Comparison of ENCODE assay signal across 25 cellular contexts in genomic region chr6:33923857-33924514, GRCh38.
A peak's percentile ranks its signal among the peaks of the same experiment; 100 is the strongest.
DNase-seq lines count a peak whose midpoint lies in the region; ATAC-seq, FAIRE-seq and TF ChIP-seq lines count a peak whose summit lies in the region.
"Had no signal": no experiment of that assay in that cellular context is flagged by ENCODE, and none has a peak within 500 bp of the region (broad histone marks: within the 10 kb centered on the region; RNA-seq: fewer than 3 reads in every experiment).

No MANE protein-coding gene starts in this region.

- no peaks in the 10 kb centered on the region for H3K27me3 ChIP-seq in CD8-positive, alpha-beta T cell (ENCODE audit: insufficient read depth, low read length)
- H3K27me3 ChIP-seq in K562 (ENCODE audit: control insufficient read depth in 2 of 2, insufficient read depth in 2 of 2, low read length in 2 of 2) (peaks cover under 1 to 19% of the 10 kb centered on the region in 2 experiments; a peak in 3 of 5 replicates), smooth muscle cell (ENCODE audit: low read depth) (peaks cover 3% of the 10 kb centered on the region)
- H3K27me3 ChIP-seq: body of pancreas, gastrocnemius medialis, SJCRH30, vagina had no signal

- 6% methylated on average over 10 of the region's 10 CpGs for WGBS in K562 (ENCODE audit: insufficient coverage, low coverage, missing lambda C conversion rate)
- 78% methylated on average over 10 of the region's 10 CpGs for WGBS in smooth muscle cell (ENCODE audit: low lambda C conversion rate)

- H4K20me1 ChIP-seq in K562 (replicated peaks; ENCODE audit: control insufficient read depth, insufficient read depth, low read length) (no peaks in the 10 kb centered on the region), smooth muscle cell (ENCODE audit: low read depth) (no peaks in the 10 kb centered on the region)

- no peak for TF ChIP-seq EP300 in K562 (IDR thresholded peaks at IDR 0.05; ENCODE audit: low read length)

- H3F3A ChIP-seq in smooth muscle cell (ENCODE audit: low read depth) = no peaks in the 10 kb centered on the region

- intact Hi-C loops in CD8-positive, alpha-beta T cell (cut with DNase I, micrococcal nuclease) = loop anchor here (5.0 to 10.0 kb wide), 2 partner anchors 37 to 149 kb away; no protein-coding TSS in a partner anchor
- intact Hi-C loops in K562 (cut with micrococcal nuclease) = no loop called here

- no peaks in the 10 kb centered on the region for H3K79me2 ChIP-seq in K562 (ENCODE audit: control insufficient read depth, insufficient read depth, low read length)
- H3K79me2 ChIP-seq in smooth muscle cell (ENCODE audit: low read depth) = no peaks in the 10 kb centered on the region

- H3K27ac Mint-ChIP-seq in CD8-positive, alpha-beta T cell = peak overlapping the region; percentile 20
- H3K27ac Mint-ChIP-seq: activated T-cell treated with anti-CD3 and anti-CD28 coated beads, Interleukin-2, amount 50 U/mL, for 72 hours; T-helper 17 cell had no signal

- POLR2A ChIA-PET in CD8-positive, alpha-beta T cell (lab: Charles Lee) = no interaction called here
- POLR2A ChIA-PET in K562 (lab: Yijun Ruan, JAX) (no interaction called here), RWPE1 (lab: Yijun Ruan, JAX; ENCODE audit: low non-redundant PET) (no interaction called here)

- in situ Hi-C loops in K562 (cut with MboI) = no loop called here

- no peaks in the 10 kb centered on the region for H3K9me3 ChIP-seq in CD8-positive, alpha-beta T cell (ENCODE audit: low read length)
- H3K9me3 ChIP-seq in K562 (replicated peaks; ENCODE audit: control insufficient read depth, insufficient read depth, low read depth, low read length) (no peaks in the 10 kb centered on the region; the same call in 1 of the 2 replicates), smooth muscle cell (replicated peaks; ENCODE audit: low read depth) (no peaks in the 10 kb centered on the region)
- H3K9me3 ChIP-seq: body of pancreas, esophagus muscularis mucosa, gastrocnemius medialis, vagina had no signal

- no peaks in the 10 kb centered on the region for H3K9me3 Mint-ChIP-seq in CD8-positive, alpha-beta T cell
- H3K9me3 Mint-ChIP-seq: activated T-cell treated with anti-CD3 and anti-CD28 coated beads, Interleukin-2, amount 50 U/mL, for 72 hours had no signal

- H3K27me3 Mint-ChIP-seq in CD8-positive, alpha-beta T cell (ENCODE audit: low read depth) = no peaks in the 10 kb centered on the region
- H3K27me3 Mint-ChIP-seq: T-helper 17 cell had no signal

- no peak for ATAC-seq in CD8-positive, alpha-beta T cell
- ATAC-seq in K562 = no peak
- ATAC-seq: activated T-cell treated with anti-CD3 and anti-CD28 coated beads, Interleukin-2, amount 50 U/mL, for 72 hours; body of pancreas; gastrocnemius medialis; T-helper 17 cell had no signal

- H3K9me1 ChIP-seq in K562 (ENCODE audit: control insufficient read depth, insufficient read depth, low read length) = no peaks in the 10 kb centered on the region

- DNase-seq in DMS53 (lab: John Stamatoyannopoulos, UW) (peak; percentile 14), DMS53 treated with DMSO at 0.1 percent for 48 hours (lab: John Stamatoyannopoulos, UW; ENCODE audit: unreplicated experiment) (no peak), K562 (ENCODE audit: extremely low read depth in 1 of 4, low spot score in 3 of 4) (no peak), RWPE1 (ENCODE audit: low spot score) (no peak), smooth muscle cell (lab: John Stamatoyannopoulos, UW; ENCODE audit: unreplicated experiment) (no peak), germinal center (ENCODE audit: low spot score) (no peak)
- DNase-seq in CD8-positive, alpha-beta T cell = peak in 3 of 7 experiments; percentile 20 to 30 (median 25)
- DNase-seq in Jurkat, Clone E6-1 (ENCODE audit: low read depth, low spot score) = peak; percentile 70
- DNase-seq: activated CD4-positive, alpha-beta T cell treated with anti-CD3 and anti-CD28 coated beads, Interleukin-2, amount 50 U/mL, for 48 hours; activated T-cell treated with anti-CD3 and anti-CD28 coated beads, Interleukin-2, amount 50 U/mL, for 72 hours; effector CD8-positive, alpha-beta T cell; gastrocnemius medialis; GM23248; NCI-H2081 treated with DMSO at 0.1 percent for 48 hours; NCI-H526; nucleus accumbens; SJCRH30; stimulated activated CD8-positive, alpha-beta memory T cell treated with anti-CD3 and anti-CD28 coated beads, Interleukin-4, amount 100 ng/mL, for 48 hours; T-helper 17 cell had no signal

- TF ChIP-seq POLR2A in K562 (conservative IDR thresholded peaks at IDR 0.05) = no peak

- H3K4me2 ChIP-seq in K562 (ENCODE audit: insufficient read depth, low read length) (no peak overlapping the region), smooth muscle cell (no peak overlapping the region)

- H2AFZ ChIP-seq in K562 (ENCODE audit: low read depth, low read length) (no peak overlapping the region), smooth muscle cell (ENCODE audit: low read depth) (no peak overlapping the region)
- H2AFZ ChIP-seq: GM23248 had no signal

- H3K4me1 Mint-ChIP-seq in CD8-positive, alpha-beta T cell (ENCODE audit: low read depth) = peaks cover 17% of the 10 kb centered on the region

- H3K4me3 Mint-ChIP-seq in CD8-positive, alpha-beta T cell = no peak overlapping the region
- H3K4me3 Mint-ChIP-seq: activated T-cell treated with anti-CD3 and anti-CD28 coated beads, Interleukin-2, amount 50 U/mL, for 72 hours; T-helper 17 cell had no signal

- no TSS peak for BruUV-seq in K562 (replicated peaks; lab: Mats Ljungman, UMichigan)

- no peaks in the 10 kb centered on the region for H3K36me3 ChIP-seq in CD8-positive, alpha-beta T cell (ENCODE audit: insufficient read depth, low read length)
- H3K36me3 ChIP-seq in K562 (ENCODE audit: control insufficient read depth, insufficient read depth, low read length) (no peaks in the 10 kb centered on the region), smooth muscle cell (ENCODE audit: low read depth) (no peaks in the 10 kb centered on the region)
- H3K36me3 ChIP-seq: esophagus muscularis mucosa, gastrocnemius medialis, SJCRH30, vagina had no signal

- no peak overlapping the region for H3K4me3 ChIP-seq in CD8-positive, alpha-beta T cell (ENCODE audit: low read depth, low read length)
- no peak overlapping the region for H3K4me3 ChIP-seq in Jurkat, Clone E6-1 (ENCODE audit: low read length)
- H3K4me3 ChIP-seq in K562 (no peak overlapping the region), smooth muscle cell (no peak overlapping the region)
- H3K4me3 ChIP-seq: body of pancreas, esophagus muscularis mucosa, gastrocnemius medialis, GM23248, lung, SJCRH30, vagina had no signal

- CTCF ChIA-PET in CD8-positive, alpha-beta T cell (lab: Charles Lee) = interaction anchor here (1.5 to 2.2 kb wide), 2 partner anchors 19 to 152 kb away, joined by 3 to 12 read pairs; no protein-coding TSS in a partner anchor
- CTCF ChIA-PET in K562 (lab: Yijun Ruan, JAX; ENCODE audit: low intra/inter-chr PET ratio) = no interaction called here
- CTCF ChIA-PET in RWPE1 (lab: Yijun Ruan, JAX) = interaction anchor here (0.7 kb wide), 1 partner anchor 234 kb away, joined by 3 read pairs; no protein-coding TSS in a partner anchor

- peaks cover 14% of the 10 kb centered on the region for H3K4me1 ChIP-seq in CD8-positive, alpha-beta T cell (ENCODE audit: insufficient read depth, low read length)
- H3K4me1 ChIP-seq in K562 (replicated peaks in 1 of 2; ENCODE audit: control insufficient read depth in 2 of 2, insufficient read depth in 2 of 2, low read length in 2 of 2) = peaks cover 0 to 7% of the 10 kb centered on the region in 2 experiments; a peak in 2 of 5 replicates
- H3K4me1 ChIP-seq in smooth muscle cell (ENCODE audit: low read depth) = no peaks in the 10 kb centered on the region
- H3K4me1 ChIP-seq: esophagus muscularis mucosa, gastrocnemius medialis, SJCRH30, vagina had no signal

- TF ChIP-seq RAD21 in K562 (CRISPR knock-in tag; conservative IDR thresholded peaks at IDR 0.05 in 1 of 2, IDR thresholded peaks at IDR 0.05 in 1 of 2) = no peak

- no peak for TF ChIP-seq CTCF in CD8-positive, alpha-beta T cell (IDR thresholded peaks at IDR 0.05)
- TF ChIP-seq CTCF in K562 (IDR thresholded peaks at IDR 0.05 in 2 of 3, conservative IDR thresholded peaks at IDR 0.05 in 1 of 3; ENCODE audit: insufficient read depth in 2 of 3, low read depth in 1 of 3, low read length in 3 of 3) = no peak
- TF ChIP-seq CTCF in RWPE1 (conservative IDR thresholded peaks at IDR 0.05; ENCODE audit: low read depth) = no peak
- TF ChIP-seq CTCF in smooth muscle cell (IDR thresholded peaks at IDR 0.05; ENCODE audit: borderline replicate concordance, insufficient read depth, poor library complexity, severe bottlenecking) = no peak

- H3K27ac ChIP-seq in CD8-positive, alpha-beta T cell (ENCODE audit: low read depth, low read length) = no peak overlapping the region
- no peak overlapping the region; the same call in 2 of the 3 replicates for H3K27ac ChIP-seq in K562 (ENCODE audit: extremely low read depth, low read depth, low read length)
- no peak overlapping the region for H3K27ac ChIP-seq in RWPE1
- no peak overlapping the region for H3K27ac ChIP-seq in smooth muscle cell (ENCODE audit: low read depth)
- H3K27ac ChIP-seq: body of pancreas, esophagus muscularis mucosa, gastrocnemius medialis, GM23248, SJCRH30, vagina had no signal

- no peaks in the 10 kb centered on the region for H3K36me3 Mint-ChIP-seq in CD8-positive, alpha-beta T cell

- no peak for FAIRE-seq in K562 (lab: Jason Lieb, UNC)
- FAIRE-seq: D721Med, GM12892 had no signal

- H3K9ac ChIP-seq in K562 (ENCODE audit: insufficient read depth in 1 of 2, low read depth in 2 of 2, low read length in 2 of 2) = no peak overlapping the region; a peak in 1 of 4 replicates
- no peak overlapping the region for H3K9ac ChIP-seq in smooth muscle cell (ENCODE audit: low read depth)
- H3K9ac ChIP-seq: GM23248 had no signal

Comparison
In these comparisons a context has a peak if more than half of its experiments do, and no peak if none do; other contexts are left out.
1. DNase-seq: peak in DMS53 (single experiment) and Jurkat, Clone E6-1 (single experiment); none in DMS53 treated with DMSO at 0.1 percent for 48 hours (single experiment), K562 (0 of 4), RWPE1 (single experiment), smooth muscle cell (single experiment) and germinal center (single experiment).